ENCODE assay signal across 14 cellular contexts in the genomic region with DNA sequence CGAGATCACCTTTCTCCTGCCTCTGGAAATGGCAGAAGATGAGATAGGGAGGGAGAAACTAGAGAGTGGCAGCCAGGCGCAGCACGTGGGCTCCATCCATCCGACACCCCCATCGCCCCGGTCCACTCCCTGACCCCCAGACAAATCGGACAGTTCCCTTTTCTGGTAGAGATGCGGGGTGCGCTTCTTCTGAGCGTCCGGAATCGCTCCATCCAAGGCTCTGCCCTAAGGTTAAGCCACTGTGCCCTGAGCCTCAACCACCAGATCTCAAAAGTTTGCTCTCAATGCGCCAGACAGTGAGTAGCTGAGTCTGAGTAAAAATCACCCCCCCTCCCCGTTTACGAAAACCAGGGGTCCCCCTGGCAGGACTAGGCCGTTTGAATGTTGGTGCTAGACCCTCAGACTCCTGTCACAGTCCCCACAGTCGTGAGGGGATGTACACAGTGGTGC. TPM values are rescaled to one million over a fixed set of nuclear protein-coding genes. Genes with fewer than 3 reads are reported as not detected.
A peak's percentile ranks its signal among the peaks of the same experiment; 100 is the strongest.
DNase-seq lines count a peak whose midpoint lies in the region; ATAC-seq and TF ChIP-seq lines count a peak whose summit lies in the region.
"Had no signal": no experiment of that assay in that cellular context is flagged by ENCODE, and none has a peak within 500 bp of the region (broad histone marks: within the 10 kb centered on the region; RNA-seq: fewer than 3 reads in every experiment).

No MANE protein-coding gene starts in this region.

- peaks cover 79% of the 10 kb centered on the region for H3K4me1 Mint-ChIP-seq in osteocyte (ENCODE audit: unreplicated experiment)

- H3K27me3 Mint-ChIP-seq in osteocyte (ENCODE audit: unreplicated experiment) = no peaks in the 10 kb centered on the region

- no peaks in the 10 kb centered on the region for H3K36me3 ChIP-seq in right atrium auricular region
- no peaks in the 10 kb centered on the region for H3K36me3 ChIP-seq in tibial nerve
- H3K36me3 ChIP-seq: vagina had no signal

- peak overlapping the region; percentile 97 for H3K27ac Mint-ChIP-seq in osteocyte (ENCODE audit: unreplicated experiment)
- H3K27ac Mint-ChIP-seq: activated T-cell treated with anti-CD3 and anti-CD28 coated beads, Interleukin-2, amount 50 U/mL, for 24 hours had no signal

- peak overlapping the region; percentile 88 for H3K4me3 Mint-ChIP-seq in osteocyte (ENCODE audit: unreplicated experiment)
- H3K4me3 Mint-ChIP-seq: activated T-cell treated with anti-CD3 and anti-CD28 coated beads, Interleukin-2, amount 50 U/mL, for 24 hours had no signal

- no peaks in the 10 kb centered on the region for H3K9me3 Mint-ChIP-seq in osteocyte (ENCODE audit: unreplicated experiment)
- H3K9me3 Mint-ChIP-seq: activated T-cell treated with anti-CD3 and anti-CD28 coated beads, Interleukin-2, amount 50 U/mL, for 24 hours had no signal

- intact Hi-C loops in Right ventricle myocardium superior (cut with DNase I) = no loop called here

- no peak for TF ChIP-seq CTCF in right atrium auricular region (IDR thresholded peaks at IDR 0.05)
- TF ChIP-seq CTCF in fibroblast of villous mesenchyme (IDR thresholded peaks at IDR 0.05; ENCODE audit: insufficient read depth, low read depth, low read length) = no peak
- TF ChIP-seq CTCF in osteocyte (IDR thresholded peaks at IDR 0.05) = no peak
- TF ChIP-seq CTCF in tibial nerve (IDR thresholded peaks at IDR 0.05) = no peak

- H3K9me3 ChIP-seq in right atrium auricular region = no peaks in the 10 kb centered on the region
- H3K9me3 ChIP-seq in tibial nerve = no peaks in the 10 kb centered on the region
- H3K9me3 ChIP-seq: vagina had no signal

- no peak for DNase-seq in right atrium auricular region (ENCODE audit: low spot score)
- DNase-seq in Right ventricle myocardium superior = no peak
- DNase-seq in fibroblast of villous mesenchyme (ENCODE audit: low read depth) = no peak
- DNase-seq in osteocyte (ENCODE audit: extremely low spot score, unreplicated experiment) = no peak
- DNase-seq in tibial nerve (ENCODE audit: low spot score in 2 of 2) = no peak
- no peak for DNase-seq in SW 1271 (lab: John Stamatoyannopoulos, UW)
- no peak for DNase-seq in dermis blood vessel endothelial cell
- DNase-seq: ACHN; activated T-cell treated with anti-CD3 and anti-CD28 coated beads, Interleukin-2, amount 50 U/mL, for 24 hours; amygdala; NCI-H2171 treated with DMSO at 0.1 percent for 48 hours; small intestine had no signal

- H3K4me3 ChIP-seq in right atrium auricular region (peak overlapping the region in 1 of 2 donors; percentile 37), fibroblast of villous mesenchyme (ENCODE audit: low read depth, low read length) (peak overlapping the region; percentile 32), tibial nerve (peak overlapping the region in 1 of 4 donors; percentile 30)
- H3K4me3 ChIP-seq: vagina had no signal

- ATAC-seq in Right ventricle myocardium superior (ENCODE audit: poor library complexity) = no peak
- no peak for ATAC-seq in GM21367 (IDR thresholded peaks at IDR 0.05; ENCODE audit: unreplicated experiment)

- TF ChIP-seq EP300 in tibial nerve (IDR thresholded peaks at IDR 0.05) = no peak

- WGBS in tibial nerve, 2 donors = 57 to 62% methylated on average over 17 of the region's 17 CpGs

- H3K4me1 ChIP-seq in right atrium auricular region = peaks cover 0 to 69% of the 10 kb centered on the region in 2 donors
- peaks cover 0 to 82% (median 27%) of the 10 kb centered on the region in 4 donors for H3K4me1 ChIP-seq in tibial nerve

- no peak for TF ChIP-seq POLR2A in tibial nerve (IDR thresholded peaks at IDR 0.05)

- peaks cover 8 to 24% of the 10 kb centered on the region in 2 donors for H3K27me3 ChIP-seq in right atrium auricular region
- peaks cover 0 to 40% of the 10 kb centered on the region in 2 donors for H3K27me3 ChIP-seq in tibial nerve
- H3K27me3 ChIP-seq: vagina had no signal

- no peaks in the 10 kb centered on the region for H3K36me3 Mint-ChIP-seq in osteocyte (ENCODE audit: unreplicated experiment)

- H3K27ac ChIP-seq in right atrium auricular region = peak overlapping the region; percentile 81 to 90
- H3K27ac ChIP-seq in tibial nerve = peak overlapping the region in 2 of 4 donors; percentile 45 to 86
- H3K27ac ChIP-seq: vagina had no signal

RNA-seq across cellular contexts. Expression of gene ZFHX3, which starts 15.4 kb away (rescaled TPM):
- total RNA-seq in right atrium auricular region (10 to 100 TPM in 1 of 2 donors, 1 to 10 TPM in 1; 9.2 to 18.9 TPM), Right ventricle myocardium superior (8.3 TPM), fibroblast of villous mesenchyme (3.9 and 6.8 TPM in 2 replicates), osteocyte (89.1 and 97.0 TPM in 2 replicates), tibial nerve (10 to 100 TPM; 36.3 to 44.0 (median 38.1) TPM), dermis blood vessel endothelial cell (5.6 and 9.1 TPM in 2 replicates)
